ENCODE assay signal across 1 cellular context in the genomic region with DNA sequence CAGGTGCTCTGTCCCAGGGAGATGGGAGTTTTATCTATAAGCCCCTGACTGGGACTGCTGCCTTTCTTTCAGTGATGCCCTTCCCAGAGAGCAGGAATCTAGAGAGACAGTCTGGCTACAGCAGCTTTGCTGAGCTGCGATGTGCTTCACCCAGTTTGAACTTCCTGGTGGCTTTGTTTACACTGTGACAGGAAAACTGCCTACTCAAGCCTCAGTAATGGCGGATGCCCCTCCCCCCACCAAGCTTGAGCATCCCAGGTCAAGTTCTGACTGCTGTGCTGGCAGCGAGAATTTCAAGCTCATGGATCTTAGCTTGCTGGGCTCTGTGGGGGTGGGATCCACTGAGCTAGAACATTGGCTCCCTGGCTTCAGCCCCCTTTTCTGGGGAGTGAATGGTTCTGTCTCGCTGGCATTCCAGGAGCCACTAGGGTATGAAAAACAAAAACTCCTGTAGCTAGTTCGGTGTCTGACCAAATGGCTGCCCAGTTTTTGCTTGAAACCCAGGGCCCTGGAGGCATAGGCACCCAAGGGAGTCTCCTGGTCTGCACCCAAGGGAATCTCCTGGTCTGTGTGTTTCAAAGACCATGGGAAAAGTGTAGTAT.
TF ChIP-seq lines count a peak whose summit lies in the region.

No MANE protein-coding gene starts in this region.

TF ChIP-seq in HepG2, 621 proteins besides CTCF, POLR2A, EP300 and RAD21 (continued from another document and continues in another):
- TF ChIP-seq, protein P1, sequence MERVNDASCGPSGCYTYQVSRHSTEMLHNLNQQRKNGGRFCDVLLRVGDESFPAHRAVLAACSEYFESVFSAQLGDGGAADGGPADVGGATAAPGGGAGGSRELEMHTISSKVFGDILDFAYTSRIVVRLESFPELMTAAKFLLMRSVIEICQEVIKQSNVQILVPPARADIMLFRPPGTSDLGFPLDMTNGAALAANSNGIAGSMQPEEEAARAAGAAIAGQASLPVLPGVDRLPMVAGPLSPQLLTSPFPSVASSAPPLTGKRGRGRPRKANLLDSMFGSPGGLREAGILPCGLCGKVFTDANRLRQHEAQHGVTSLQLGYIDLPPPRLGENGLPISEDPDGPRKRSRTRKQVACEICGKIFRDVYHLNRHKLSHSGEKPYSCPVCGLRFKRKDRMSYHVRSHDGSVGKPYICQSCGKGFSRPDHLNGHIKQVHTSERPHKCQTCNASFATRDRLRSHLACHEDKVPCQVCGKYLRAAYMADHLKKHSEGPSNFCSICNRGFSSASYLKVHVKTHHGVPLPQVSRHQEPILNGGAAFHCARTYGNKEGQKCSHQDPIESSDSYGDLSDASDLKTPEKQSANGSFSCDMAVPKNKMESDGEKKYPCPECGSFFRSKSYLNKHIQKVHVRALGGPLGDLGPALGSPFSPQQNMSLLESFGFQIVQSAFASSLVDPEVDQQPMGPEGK (CRISPR knock-in tag; IDR thresholded peaks at IDR 0.05), result no peak
- 0 out of 2 replicates have a peak, but pooled peaks have one; percentile 20 for TF ChIP-seq KMT2B (CRISPR knock-in tag; IDR thresholded peaks at IDR 0.05)
- no peak for TF ChIP-seq ZFP37 (CRISPR knock-in tag; IDR thresholded peaks at IDR 0.05; ENCODE audit: borderline replicate concordance)
- TF ChIP-seq, protein P2, sequence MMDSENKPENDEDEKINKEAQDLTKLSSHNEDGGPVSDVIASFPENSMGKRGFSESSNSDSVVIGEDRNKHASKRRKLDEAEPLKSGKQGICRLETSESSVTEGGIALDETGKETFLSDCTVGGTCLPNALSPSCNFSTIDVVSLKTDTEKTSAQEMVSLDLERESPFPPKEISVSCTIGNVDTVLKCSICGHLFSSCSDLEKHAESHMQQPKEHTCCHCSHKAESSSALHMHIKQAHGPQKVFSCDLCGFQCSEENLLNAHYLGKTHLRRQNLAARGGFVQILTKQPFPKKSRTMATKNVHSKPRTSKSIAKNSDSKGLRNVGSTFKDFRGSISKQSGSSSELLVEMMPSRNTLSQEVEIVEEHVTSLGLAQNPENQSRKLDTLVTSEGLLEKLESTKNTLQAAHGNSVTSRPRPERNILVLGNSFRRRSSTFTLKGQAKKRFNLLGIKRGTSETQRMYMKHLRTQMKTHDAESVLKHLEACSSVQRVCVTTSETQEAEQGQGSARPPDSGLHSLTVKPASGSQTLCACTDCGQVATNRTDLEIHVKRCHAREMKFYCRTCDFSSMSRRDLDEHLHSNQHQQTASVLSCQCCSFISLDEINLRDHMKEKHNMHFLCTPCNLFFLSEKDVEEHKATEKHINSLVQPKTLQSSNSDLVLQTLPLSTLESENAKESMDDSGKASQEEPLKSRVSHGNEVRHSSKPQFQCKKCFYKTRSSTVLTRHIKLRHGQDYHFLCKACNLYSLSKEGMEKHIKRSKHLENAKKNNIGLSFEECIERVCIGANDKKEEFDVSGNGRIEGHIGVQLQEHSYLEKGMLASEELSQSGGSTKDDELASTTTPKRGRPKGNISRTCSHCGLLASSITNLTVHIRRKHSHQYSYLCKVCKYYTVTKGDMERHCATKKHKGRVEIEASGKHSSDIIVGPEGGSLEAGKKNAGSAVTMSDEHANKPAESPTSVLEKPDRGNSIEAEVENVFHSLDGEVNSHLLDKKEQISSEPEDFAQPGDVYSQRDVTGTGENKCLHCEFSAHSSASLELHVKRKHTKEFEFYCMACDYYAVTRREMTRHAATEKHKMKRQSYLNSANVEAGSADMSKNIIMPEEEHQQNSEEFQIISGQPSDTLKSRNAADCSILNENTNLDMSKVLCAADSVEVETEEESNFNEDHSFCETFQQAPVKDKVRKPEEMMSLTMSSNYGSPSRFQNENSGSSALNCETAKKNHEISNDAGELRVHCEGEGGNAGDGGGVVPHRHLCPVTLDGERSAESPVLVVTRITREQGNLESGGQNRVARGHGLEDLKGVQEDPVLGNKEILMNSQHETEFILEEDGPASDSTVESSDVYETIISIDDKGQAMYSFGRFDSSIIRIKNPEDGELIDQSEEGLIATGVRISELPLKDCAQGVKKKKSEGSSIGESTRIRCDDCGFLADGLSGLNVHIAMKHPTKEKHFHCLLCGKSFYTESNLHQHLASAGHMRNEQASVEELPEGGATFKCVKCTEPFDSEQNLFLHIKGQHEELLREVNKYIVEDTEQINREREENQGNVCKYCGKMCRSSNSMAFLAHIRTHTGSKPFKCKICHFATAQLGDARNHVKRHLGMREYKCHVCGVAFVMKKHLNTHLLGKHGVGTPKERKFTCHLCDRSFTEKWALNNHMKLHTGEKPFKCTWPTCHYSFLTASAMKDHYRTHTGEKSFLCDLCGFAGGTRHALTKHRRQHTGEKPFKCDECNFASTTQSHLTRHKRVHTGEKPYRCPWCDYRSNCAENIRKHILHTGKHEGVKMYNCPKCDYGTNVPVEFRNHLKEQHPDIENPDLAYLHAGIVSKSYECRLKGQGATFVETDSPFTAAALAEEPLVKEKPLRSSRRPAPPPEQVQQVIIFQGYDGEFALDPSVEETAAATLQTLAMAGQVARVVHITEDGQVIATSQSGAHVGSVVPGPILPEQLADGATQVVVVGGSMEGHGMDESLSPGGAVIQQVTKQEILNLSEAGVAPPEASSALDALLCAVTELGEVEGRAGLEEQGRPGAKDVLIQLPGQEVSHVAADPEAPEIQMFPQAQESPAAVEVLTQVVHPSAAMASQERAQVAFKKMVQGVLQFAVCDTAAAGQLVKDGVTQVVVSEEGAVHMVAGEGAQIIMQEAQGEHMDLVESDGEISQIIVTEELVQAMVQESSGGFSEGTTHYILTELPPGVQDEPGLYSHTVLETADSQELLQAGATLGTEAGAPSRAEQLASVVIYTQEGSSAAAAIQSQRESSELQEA (CRISPR knock-in tag; IDR thresholded peaks at IDR 0.05; ENCODE audit: not compliant biosample characterization), result no peak
- TF ChIP-seq, protein P3, sequence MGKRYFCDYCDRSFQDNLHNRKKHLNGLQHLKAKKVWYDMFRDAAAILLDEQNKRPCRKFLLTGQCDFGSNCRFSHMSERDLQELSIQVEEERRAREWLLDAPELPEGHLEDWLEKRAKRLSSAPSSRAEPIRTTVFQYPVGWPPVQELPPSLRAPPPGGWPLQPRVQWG (CRISPR knock-in tag; IDR thresholded peaks at IDR 0.05; ENCODE audit: borderline replicate concordance, low read depth), result no peak
- TF ChIP-seq, protein P4, sequence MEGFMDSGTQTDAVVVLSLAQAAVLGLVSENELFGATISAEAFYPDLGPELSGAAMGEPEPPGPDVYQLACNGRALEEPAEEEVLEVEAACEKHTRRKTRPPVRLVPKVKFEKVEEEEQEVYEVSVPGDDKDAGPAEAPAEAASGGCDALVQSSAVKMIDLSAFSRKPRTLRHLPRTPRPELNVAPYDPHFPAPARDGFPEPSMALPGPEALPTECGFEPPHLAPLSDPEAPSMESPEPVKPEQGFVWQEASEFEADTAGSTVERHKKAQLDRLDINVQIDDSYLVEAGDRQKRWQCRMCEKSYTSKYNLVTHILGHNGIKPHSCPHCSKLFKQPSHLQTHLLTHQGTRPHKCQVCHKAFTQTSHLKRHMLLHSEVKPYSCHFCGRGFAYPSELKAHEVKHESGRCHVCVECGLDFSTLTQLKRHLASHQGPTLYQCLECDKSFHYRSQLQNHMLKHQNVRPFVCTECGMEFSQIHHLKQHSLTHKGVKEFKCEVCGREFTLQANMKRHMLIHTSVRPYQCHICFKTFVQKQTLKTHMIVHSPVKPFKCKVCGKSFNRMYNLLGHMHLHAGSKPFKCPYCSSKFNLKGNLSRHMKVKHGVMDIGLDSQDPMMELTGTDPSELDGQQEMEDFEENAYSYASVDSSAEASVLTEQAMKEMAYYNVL (CRISPR knock-in tag; IDR thresholded peaks at IDR 0.05; ENCODE audit: borderline replicate concordance), result no peak
- TF ChIP-seq, protein P5, sequence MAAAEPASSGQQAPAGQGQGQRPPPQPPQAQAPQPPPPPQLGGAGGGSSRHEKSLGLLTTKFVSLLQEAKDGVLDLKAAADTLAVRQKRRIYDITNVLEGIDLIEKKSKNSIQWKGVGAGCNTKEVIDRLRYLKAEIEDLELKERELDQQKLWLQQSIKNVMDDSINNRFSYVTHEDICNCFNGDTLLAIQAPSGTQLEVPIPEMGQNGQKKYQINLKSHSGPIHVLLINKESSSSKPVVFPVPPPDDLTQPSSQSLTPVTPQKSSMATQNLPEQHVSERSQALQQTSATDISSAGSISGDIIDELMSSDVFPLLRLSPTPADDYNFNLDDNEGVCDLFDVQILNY (CRISPR knock-in tag; conservative IDR thresholded peaks at IDR 0.05), result no peak
- no peak for TF ChIP-seq ZNF234 (CRISPR knock-in tag; conservative IDR thresholded peaks at IDR 0.05)
- peak; percentile 42; the same call in 1 of the 2 replicates for TF ChIP-seq YEATS2 (CRISPR knock-in tag; IDR thresholded peaks at IDR 0.05; ENCODE audit: borderline replicate concordance)
- TF ChIP-seq ZKSCAN8 (CRISPR knock-in tag; IDR thresholded peaks at IDR 0.05; ENCODE audit: borderline replicate concordance), result peak; percentile 22; the same call in 1 of the 2 replicates
- TF ChIP-seq, protein P6, sequence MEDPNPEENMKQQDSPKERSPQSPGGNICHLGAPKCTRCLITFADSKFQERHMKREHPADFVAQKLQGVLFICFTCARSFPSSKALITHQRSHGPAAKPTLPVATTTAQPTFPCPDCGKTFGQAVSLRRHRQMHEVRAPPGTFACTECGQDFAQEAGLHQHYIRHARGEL (CRISPR knock-in tag; IDR thresholded peaks at IDR 0.05), result no peak
- TF ChIP-seq TCF7L2 (IDR thresholded peaks at IDR 0.05; ENCODE audit: low read depth, low read length), result no peak
- TF ChIP-seq, protein P7, sequence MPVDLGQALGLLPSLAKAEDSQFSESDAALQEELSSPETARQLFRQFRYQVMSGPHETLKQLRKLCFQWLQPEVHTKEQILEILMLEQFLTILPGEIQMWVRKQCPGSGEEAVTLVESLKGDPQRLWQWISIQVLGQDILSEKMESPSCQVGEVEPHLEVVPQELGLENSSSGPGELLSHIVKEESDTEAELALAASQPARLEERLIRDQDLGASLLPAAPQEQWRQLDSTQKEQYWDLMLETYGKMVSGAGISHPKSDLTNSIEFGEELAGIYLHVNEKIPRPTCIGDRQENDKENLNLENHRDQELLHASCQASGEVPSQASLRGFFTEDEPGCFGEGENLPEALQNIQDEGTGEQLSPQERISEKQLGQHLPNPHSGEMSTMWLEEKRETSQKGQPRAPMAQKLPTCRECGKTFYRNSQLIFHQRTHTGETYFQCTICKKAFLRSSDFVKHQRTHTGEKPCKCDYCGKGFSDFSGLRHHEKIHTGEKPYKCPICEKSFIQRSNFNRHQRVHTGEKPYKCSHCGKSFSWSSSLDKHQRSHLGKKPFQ (CRISPR knock-in tag; IDR thresholded peaks at IDR 0.05; ENCODE audit: insufficient replicate concordance), result no peak
- TF ChIP-seq, protein P8, sequence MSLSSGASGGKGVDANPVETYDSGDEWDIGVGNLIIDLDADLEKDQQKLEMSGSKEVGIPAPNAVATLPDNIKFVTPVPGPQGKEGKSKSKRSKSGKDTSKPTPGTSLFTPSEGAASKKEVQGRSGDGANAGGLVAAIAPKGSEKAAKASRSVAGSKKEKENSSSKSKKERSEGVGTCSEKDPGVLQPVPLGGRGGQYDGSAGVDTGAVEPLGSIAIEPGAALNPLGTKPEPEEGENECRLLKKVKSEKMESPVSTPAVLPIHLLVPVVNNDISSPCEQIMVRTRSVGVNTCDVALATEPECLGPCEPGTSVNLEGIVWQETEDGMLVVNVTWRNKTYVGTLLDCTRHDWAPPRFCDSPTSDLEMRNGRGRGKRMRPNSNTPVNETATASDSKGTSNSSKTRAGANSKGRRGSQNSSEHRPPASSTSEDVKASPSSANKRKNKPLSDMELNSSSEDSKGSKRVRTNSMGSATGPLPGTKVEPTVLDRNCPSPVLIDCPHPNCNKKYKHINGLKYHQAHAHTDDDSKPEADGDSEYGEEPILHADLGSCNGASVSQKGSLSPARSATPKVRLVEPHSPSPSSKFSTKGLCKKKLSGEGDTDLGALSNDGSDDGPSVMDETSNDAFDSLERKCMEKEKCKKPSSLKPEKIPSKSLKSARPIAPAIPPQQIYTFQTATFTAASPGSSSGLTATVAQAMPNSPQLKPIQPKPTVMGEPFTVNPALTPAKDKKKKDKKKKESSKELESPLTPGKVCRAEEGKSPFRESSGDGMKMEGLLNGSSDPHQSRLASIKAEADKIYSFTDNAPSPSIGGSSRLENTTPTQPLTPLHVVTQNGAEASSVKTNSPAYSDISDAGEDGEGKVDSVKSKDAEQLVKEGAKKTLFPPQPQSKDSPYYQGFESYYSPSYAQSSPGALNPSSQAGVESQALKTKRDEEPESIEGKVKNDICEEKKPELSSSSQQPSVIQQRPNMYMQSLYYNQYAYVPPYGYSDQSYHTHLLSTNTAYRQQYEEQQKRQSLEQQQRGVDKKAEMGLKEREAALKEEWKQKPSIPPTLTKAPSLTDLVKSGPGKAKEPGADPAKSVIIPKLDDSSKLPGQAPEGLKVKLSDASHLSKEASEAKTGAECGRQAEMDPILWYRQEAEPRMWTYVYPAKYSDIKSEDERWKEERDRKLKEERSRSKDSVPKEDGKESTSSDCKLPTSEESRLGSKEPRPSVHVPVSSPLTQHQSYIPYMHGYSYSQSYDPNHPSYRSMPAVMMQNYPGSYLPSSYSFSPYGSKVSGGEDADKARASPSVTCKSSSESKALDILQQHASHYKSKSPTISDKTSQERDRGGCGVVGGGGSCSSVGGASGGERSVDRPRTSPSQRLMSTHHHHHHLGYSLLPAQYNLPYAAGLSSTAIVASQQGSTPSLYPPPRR (CRISPR knock-in tag; IDR thresholded peaks at IDR 0.05; ENCODE audit: borderline replicate concordance), result no peak
- no peak for TF ChIP-seq NCOA2 (CRISPR knock-in tag; IDR thresholded peaks at IDR 0.05)
- no peak for TF ChIP-seq SRSF1 (optimal IDR thresholded peaks at IDR 0.05; ENCODE audit: low read depth, low read length)
- TF ChIP-seq ZNF572 (CRISPR knock-in tag; IDR thresholded peaks at IDR 0.05), result no peak
- TF ChIP-seq, protein P9, sequence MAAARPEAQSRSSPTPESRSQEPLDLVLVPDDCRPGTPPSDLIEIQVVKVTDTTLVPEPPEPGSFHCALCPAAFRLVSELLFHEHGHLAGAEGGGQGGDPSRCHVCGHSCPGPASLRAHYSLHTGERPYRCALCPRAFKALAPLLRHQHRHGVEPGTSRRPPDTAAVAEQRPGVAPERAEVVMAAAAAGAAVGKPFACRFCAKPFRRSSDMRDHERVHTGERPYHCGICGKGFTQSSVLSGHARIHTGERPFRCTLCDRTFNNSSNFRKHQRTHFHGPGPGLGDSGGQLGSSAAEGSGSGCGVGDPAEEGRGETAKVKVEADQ (CRISPR knock-in tag; IDR thresholded peaks at IDR 0.05; ENCODE audit: borderline replicate concordance), result no peak
- no peak for TF ChIP-seq ZNF530 (CRISPR knock-in tag; IDR thresholded peaks at IDR 0.05; ENCODE audit: low read depth)
- no peak for TF ChIP-seq ZNF781 (CRISPR knock-in tag; IDR thresholded peaks at IDR 0.05; ENCODE audit: borderline replicate concordance, not compliant biosample characterization)
- peak; percentile 42; the same call in 1 of the 2 replicates for TF ChIP-seq TOPORS (CRISPR knock-in tag; IDR thresholded peaks at IDR 0.05)
- TF ChIP-seq, protein P10, sequence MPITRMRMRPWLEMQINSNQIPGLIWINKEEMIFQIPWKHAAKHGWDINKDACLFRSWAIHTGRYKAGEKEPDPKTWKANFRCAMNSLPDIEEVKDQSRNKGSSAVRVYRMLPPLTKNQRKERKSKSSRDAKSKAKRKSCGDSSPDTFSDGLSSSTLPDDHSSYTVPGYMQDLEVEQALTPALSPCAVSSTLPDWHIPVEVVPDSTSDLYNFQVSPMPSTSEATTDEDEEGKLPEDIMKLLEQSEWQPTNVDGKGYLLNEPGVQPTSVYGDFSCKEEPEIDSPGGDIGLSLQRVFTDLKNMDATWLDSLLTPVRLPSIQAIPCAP (CRISPR knock-in tag; IDR thresholded peaks at IDR 0.05; ENCODE audit: low read depth), result no peak
- TF ChIP-seq KDM1A (CRISPR knock-in tag; IDR thresholded peaks at IDR 0.05), result no peak
- TF ChIP-seq ZZZ3 (CRISPR knock-in tag; IDR thresholded peaks at IDR 0.05; ENCODE audit: borderline replicate concordance), result no peak
- no peak for TF ChIP-seq ZSCAN12 (CRISPR knock-in tag; IDR thresholded peaks at IDR 0.05)
- no peak for TF ChIP-seq TSC22D2 (CRISPR knock-in tag; IDR thresholded peaks at IDR 0.05; ENCODE audit: borderline replicate concordance)
- no peak for TF ChIP-seq ATF7 (IDR thresholded peaks at IDR 0.05)
- TF ChIP-seq ATF7 (CRISPR knock-in tag; IDR thresholded peaks at IDR 0.05), result no peak
- no peak for TF ChIP-seq ZNF546 (CRISPR knock-in tag; conservative IDR thresholded peaks at IDR 0.05)
